In the genomic region with DNA sequence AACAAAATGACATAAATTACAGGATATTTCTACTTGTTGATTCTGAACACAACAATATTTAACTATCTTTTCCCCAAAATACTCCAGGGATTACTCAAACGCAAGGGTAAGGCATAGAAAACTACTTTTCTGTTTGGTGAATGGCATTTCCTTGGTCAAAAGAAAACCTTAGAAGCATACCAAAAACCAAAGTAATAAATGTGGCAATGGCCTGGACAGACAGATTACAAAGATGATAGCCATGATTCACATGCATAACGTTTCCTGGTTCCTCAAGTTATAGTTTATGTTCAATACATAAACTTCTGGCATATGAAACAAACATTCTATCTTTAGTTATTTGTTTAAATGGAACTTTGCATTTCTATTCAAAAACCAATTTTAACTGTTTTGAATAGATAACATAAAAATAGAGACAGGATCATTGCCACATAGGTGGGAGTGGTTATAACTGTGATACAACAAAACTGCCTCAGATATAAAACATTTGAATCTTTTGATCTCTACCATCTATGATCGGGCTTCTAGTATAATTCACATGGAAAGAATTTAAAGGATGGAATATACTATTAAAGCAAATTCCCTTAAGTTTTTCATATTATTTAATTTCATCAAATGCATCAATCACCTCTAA, we compare ENCODE assay signal across 15 cellular contexts.
DNase-seq lines count a peak whose midpoint lies in the region.
"Had no signal": no experiment of that assay in that cellular context is flagged by ENCODE, and none has a peak within 500 bp of the region (broad histone marks: within the 10 kb centered on the region; RNA-seq: fewer than 3 reads in every experiment).

No MANE protein-coding gene starts in this region.

- 0 out of 2 replicates have a peak, but pooled peaks cover 4% of the 10 kb centered on the region for H3K36me3 ChIP-seq in SK-N-MC (ENCODE audit: insufficient read depth, low read length)
- H3K36me3 ChIP-seq: spleen had no signal

- H3K9me3 ChIP-seq in SK-N-MC (ENCODE audit: low read depth, low read length) = no peaks in the 10 kb centered on the region
- H3K9me3 ChIP-seq: spleen had no signal

- no peak overlapping the region for H3K9ac ChIP-seq in SK-N-MC (ENCODE audit: insufficient read length)

- H3K4me3 ChIP-seq in SK-N-MC = no peak overlapping the region
- H3K4me3 ChIP-seq: GM12878, spleen had no signal

- H3K27ac ChIP-seq in SK-N-MC (0 out of 2 replicates have a peak overlapping the region, but pooled peaks have one; percentile 31), epithelial cell of prostate (peak overlapping the region; percentile 74)
- H3K27ac ChIP-seq: spleen had no signal

- peak; percentile 43 for DNase-seq in SIG-M5 treated with dmso at 0.1 percent for 504 hours (lab: John Stamatoyannopoulos, UW; ENCODE audit: unreplicated experiment)
- DNase-seq in SIG-M5 (lab: John Stamatoyannopoulos, UW) = no peak
- no peak for DNase-seq in SK-N-MC (ENCODE audit: low read depth, low spot score)
- no peak for DNase-seq in epithelial cell of prostate (ENCODE audit: low read depth, low spot score)
- no peak for DNase-seq in GM19240 (ENCODE audit: insufficient read length, low spot score)
- DNase-seq in activated CD8-positive, alpha-beta memory T cell treated with anti-CD3 and anti-CD28 coated beads, Interleukin-2, amount 50 U/mL, for 48 hours = no peak
- no peak for DNase-seq in LoVo (ENCODE audit: low spot score)
- no peak for DNase-seq in stimulated activated CD4-positive, alpha-beta T cell treated with anti-CD3 and anti-CD28 coated beads, Interleukin-2, amount 100 ng/mL, for 48 hours
- DNase-seq: 8988T, activated B cell treated with CpG ODN at 0.5 μM for 24 hours, DMS 273 treated with DMSO at 0.1 percent for 48 hours, NCI-H1436, nephron progenitor cell, spleen had no signal
